ENCODE assay signal across 16 cellular contexts in the genomic region with DNA sequence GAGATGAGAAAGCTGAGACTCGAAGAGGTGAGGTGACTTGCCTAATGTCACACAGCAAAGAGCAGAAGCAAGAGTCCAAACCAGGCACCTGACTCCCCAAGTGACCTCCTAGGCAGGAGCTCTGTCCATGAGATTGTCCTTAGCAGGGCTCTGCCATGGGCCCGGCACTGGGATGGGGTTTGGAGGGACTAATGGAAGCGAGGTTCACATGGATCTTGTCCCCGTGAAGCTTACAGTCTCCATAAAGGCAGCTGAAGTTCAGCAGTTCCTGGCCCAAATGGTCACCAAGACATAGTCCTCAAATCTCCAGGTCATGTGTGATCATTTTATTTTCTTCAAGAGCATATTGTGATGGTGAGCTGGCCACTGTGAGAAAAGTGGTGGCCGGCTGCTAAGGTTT. TPM values are rescaled to one million over a fixed set of nuclear protein-coding genes. Genes with fewer than 3 reads are reported as not detected.
DNase-seq lines count a peak whose midpoint lies in the region; ATAC-seq and TF ChIP-seq lines count a peak whose summit lies in the region.
"Had no signal": no experiment of that assay in that cellular context is flagged by ENCODE, and none has a peak within 500 bp of the region (broad histone marks: within the 10 kb centered on the region; RNA-seq: fewer than 3 reads in every experiment).

No MANE protein-coding gene starts in this region.

- peaks cover 3% of the 10 kb centered on the region for H3K4me1 ChIP-seq in endodermal cell (ENCODE audit: control insufficient read depth, insufficient read depth, low read length)
- H3K4me1 ChIP-seq in transverse colon: peaks cover 12 to 23% (median 16%) of the 10 kb centered on the region in 4 donors
- H3K4me1 ChIP-seq: A549, BE2C, HAP-1 had no signal

- in situ Hi-C loops in transverse colon (cut with MboI; ENCODE audit: low pct_ligation_motif_present in 1 of 4, low pct_unique_long_range_greater_than_20kb in 1 of 4, low sequenced_read_pairs in 3 of 4): no loop called here

- H3K27me3 Mint-ChIP-seq in endodermal cell (ENCODE audit: insufficient read depth): peaks cover 16% of the 10 kb centered on the region
- no peaks in the 10 kb centered on the region for H3K27me3 Mint-ChIP-seq in nephron (ENCODE audit: low read depth)
- H3K27me3 Mint-ChIP-seq in activated T-helper 1 cell treated with anti-CD3 and anti-CD28 coated beads, Interleukin-12 subunit alpha, Interleukin-12 subunit beta, Interleukin-2, Interleukin-4 antibody, amounts not matched to agents 30 ng/mL and 10 ng/mL and 1 ng/mL, durations not matched to agents 14 hours and 24 hours and 36 hours (ENCODE audit: insufficient read depth): peaks cover 4% of the 10 kb centered on the region

- H3K4me3 Mint-ChIP-seq in endodermal cell (no peak overlapping the region), nephron (no peak overlapping the region)
- H3K4me3 Mint-ChIP-seq in activated T-helper 1 cell treated with anti-CD3 and anti-CD28 coated beads, Interleukin-12 subunit alpha, Interleukin-12 subunit beta, Interleukin-2, Interleukin-4 antibody, amounts not matched to agents 30 ng/mL and 10 ng/mL and 1 ng/mL, durations not matched to agents 14 hours and 24 hours and 36 hours: no peak overlapping the region
- H3K4me3 Mint-ChIP-seq: CD14-positive monocyte; CD8-positive, alpha-beta T cell had no signal

- H3K4me3 ChIP-seq in endodermal cell (ENCODE audit: low read length): no peak overlapping the region
- no peak overlapping the region for H3K4me3 ChIP-seq in transverse colon
- no peak overlapping the region for H3K4me3 ChIP-seq in dorsolateral prefrontal cortex
- H3K4me3 ChIP-seq: A549, HAP-1 had no signal

- no peak for TF ChIP-seq POLR2A in transverse colon (IDR thresholded peaks at IDR 0.05)

- peak; percentile 35 for DNase-seq in endodermal cell
- no peak for DNase-seq in transverse colon
- DNase-seq in dorsolateral prefrontal cortex: no peak
- DNase-seq in activated T-helper 1 cell treated with anti-CD3 and anti-CD28 coated beads, Interleukin-12 subunit alpha, Interleukin-12 subunit beta, Interleukin-2, Interleukin-4 antibody, amounts not matched to agents 30 ng/mL and 10 ng/mL and 1 ng/mL, durations not matched to agents 14 hours and 24 hours and 36 hours (ENCODE audit: low spot score): no peak
- DNase-seq in C1 segment of cervical spinal cord (lab: John Stamatoyannopoulos, UW): no peak
- DNase-seq: BE2C; CD8-positive, alpha-beta T cell; COR-L47; DMS153; DMS79 treated with DMSO at 0.1 percent for 48 hours had no signal

- H3K27ac Mint-ChIP-seq in endodermal cell (no peak overlapping the region), nephron (peak overlapping the region; percentile 64 to 99 (median 69))
- H3K27ac Mint-ChIP-seq in activated T-helper 1 cell treated with anti-CD3 and anti-CD28 coated beads, Interleukin-12 subunit alpha, Interleukin-12 subunit beta, Interleukin-2, Interleukin-4 antibody, amounts not matched to agents 30 ng/mL and 10 ng/mL and 1 ng/mL, durations not matched to agents 14 hours and 24 hours and 36 hours: no peak overlapping the region
- H3K27ac Mint-ChIP-seq: CD14-positive monocyte; CD8-positive, alpha-beta T cell had no signal

- TF ChIP-seq CTCF in endodermal cell (conservative IDR thresholded peaks at IDR 0.05) (no peak), nephron (IDR thresholded peaks at IDR 0.05; ENCODE audit: unreplicated experiment in 3 of 3) (no peak), transverse colon (IDR thresholded peaks at IDR 0.05) (no peak), dorsolateral prefrontal cortex (IDR thresholded peaks at IDR 0.05 in 54 of 56, conservative IDR thresholded peaks at IDR 0.05 in 2 of 56; ENCODE audit: low read depth in 1 of 56, partially characterized antibody in 56 of 56) (no peak)

- TF ChIP-seq EP300 in transverse colon (IDR thresholded peaks at IDR 0.05; ENCODE audit: low read depth): no peak

- H3K36me3 Mint-ChIP-seq in endodermal cell (ENCODE audit: low read depth) (no peaks in the 10 kb centered on the region), nephron (ENCODE audit: low read depth) (no peaks in the 10 kb centered on the region)
- H3K36me3 Mint-ChIP-seq in activated T-helper 1 cell treated with anti-CD3 and anti-CD28 coated beads, Interleukin-12 subunit alpha, Interleukin-12 subunit beta, Interleukin-2, Interleukin-4 antibody, amounts not matched to agents 30 ng/mL and 10 ng/mL and 1 ng/mL, durations not matched to agents 14 hours and 24 hours and 36 hours (ENCODE audit: low read depth): no peaks in the 10 kb centered on the region
- H3K36me3 Mint-ChIP-seq: CD8-positive, alpha-beta T cell had no signal

- H3K27me3 ChIP-seq in endodermal cell (ENCODE audit: control insufficient read depth, insufficient read depth, low read length, poor library complexity, severe bottlenecking) (no peaks in the 10 kb centered on the region), transverse colon (no peaks in the 10 kb centered on the region), dorsolateral prefrontal cortex (no peaks in the 10 kb centered on the region)
- H3K27me3 ChIP-seq: BE2C had no signal

- no peak overlapping the region for H3K9ac ChIP-seq in endodermal cell (ENCODE audit: extremely low read depth, low read length, poor library complexity, severe bottlenecking)

- H3K4me1 Mint-ChIP-seq in endodermal cell (peaks cover 3% of the 10 kb centered on the region), nephron (peaks cover 46% of the 10 kb centered on the region)
- no peaks in the 10 kb centered on the region for H3K4me1 Mint-ChIP-seq in activated T-helper 1 cell treated with anti-CD3 and anti-CD28 coated beads, Interleukin-12 subunit alpha, Interleukin-12 subunit beta, Interleukin-2, Interleukin-4 antibody, amounts not matched to agents 30 ng/mL and 10 ng/mL and 1 ng/mL, durations not matched to agents 14 hours and 24 hours and 36 hours (ENCODE audit: low read depth)

- no peaks in the 10 kb centered on the region for H3K9me3 Mint-ChIP-seq in endodermal cell
- peaks cover 2% of the 10 kb centered on the region for H3K9me3 Mint-ChIP-seq in nephron
- H3K9me3 Mint-ChIP-seq in activated T-helper 1 cell treated with anti-CD3 and anti-CD28 coated beads, Interleukin-12 subunit alpha, Interleukin-12 subunit beta, Interleukin-2, Interleukin-4 antibody, amounts not matched to agents 30 ng/mL and 10 ng/mL and 1 ng/mL, durations not matched to agents 14 hours and 24 hours and 36 hours: no peaks in the 10 kb centered on the region

- intact Hi-C loops in transverse colon (cut with DNase I; ENCODE audit: low total_unique reads): no loop called here
- intact Hi-C loops in dorsolateral prefrontal cortex (cut with DNase I): no loop called here
- intact Hi-C loops in activated T-helper 1 cell treated with anti-CD3 and anti-CD28 coated beads, Interleukin-12 subunit alpha, Interleukin-12 subunit beta, Interleukin-2, Interleukin-4 antibody, amounts not matched to agents 30 ng/mL and 10 ng/mL and 1 ng/mL, durations not matched to agents 14 hours and 24 hours and 36 hours (cut with micrococcal nuclease): no loop called here

- H3K9me3 ChIP-seq in endodermal cell (ENCODE audit: control insufficient read depth, low read length) (no peaks in the 10 kb centered on the region), transverse colon (no peaks in the 10 kb centered on the region)
- H3K9me3 ChIP-seq: A549, BE2C, HAP-1 had no signal

- ATAC-seq in GM18498 (IDR thresholded peaks at IDR 0.05; ENCODE audit: unreplicated experiment): no peak
- ATAC-seq: A549; CD8-positive, alpha-beta T cell had no signal

- 95 to 96% methylated on average over 5 of the region's 5 CpGs for WGBS in endodermal cell (ENCODE audit: insufficient coverage in 1 of 2, insufficient read length in 1 of 2), 2 experiments
- WGBS in transverse colon (ENCODE audit: low coverage in 1 of 2), 2 donors: 92% methylated on average over 5 of the region's 5 CpGs; no CpG with 5 or more reads in 1 of the 2 donors

- H3K36me3 ChIP-seq in endodermal cell (ENCODE audit: control insufficient read depth, insufficient read depth, low read length) (no peaks in the 10 kb centered on the region), transverse colon (no peaks in the 10 kb centered on the region)
- H3K36me3 ChIP-seq: BE2C, HAP-1 had no signal

- H3K27ac ChIP-seq in endodermal cell (ENCODE audit: low read depth, low read length) (no peak overlapping the region), transverse colon (peak overlapping the region in 3 of 4 donors; percentile 77 to 86 (median 84)), dorsolateral prefrontal cortex (peak overlapping the region in 4 of 59 donors; percentile 3 to 80 (median 48))
- H3K27ac ChIP-seq: A549, HL-60 had no signal

RNA-seq across cellular contexts. Expression of gene AFF3, which starts 57.0 kb away (rescaled TPM):
- under 1 TPM; 0.62 to 0.73 TPM for total RNA-seq in endodermal cell
- polyA plus RNA-seq in endodermal cell (2013, experiment 1 of 2): 26.6 TPM
- polyA plus RNA-seq in endodermal cell (2013, experiment 2 of 2): 29.6 TPM
- 10 to 100 TPM in 2 of 4 donors, 1 to 10 TPM in 2; 9.0 to 20.2 (median 14.5) TPM for total RNA-seq in transverse colon
- total RNA-seq in dorsolateral prefrontal cortex: 100 to 1,000 TPM in 25 of 120 experiments, 10 to 100 TPM in 95; 35.8 to 151 (median 83.7) TPM
- 1.7 and 2.4 TPM in 2 replicates for total RNA-seq in activated T-helper 1 cell treated with anti-CD3 and anti-CD28 coated beads, Interleukin-12 subunit alpha, Interleukin-12 subunit beta, Interleukin-2, Interleukin-4 antibody, amounts not matched to agents 30 ng/mL and 10 ng/mL and 1 ng/mL, durations not matched to agents 14 hours and 24 hours and 36 hours
- polyA plus RNA-seq: A549 had no signal

Comparison
In these comparisons a context has a peak if more than half of its experiments do, and no peak if none do; other contexts are left out.
1. H3K27ac Mint-ChIP-seq: peak in nephron (3 of 3); none in endodermal cell (single experiment) and activated T-helper 1 cell treated with anti-CD3 and anti-CD28 coated beads, Interleukin-12 subunit alpha, Interleukin-12 subunit beta, Interleukin-2, Interleukin-4 antibody, amounts not matched to agents 30 ng/mL and 10 ng/mL and 1 ng/mL, durations not matched to agents 14 hours and 24 hours and 36 hours (single experiment).